ENCODE assay signal across 23 cellular contexts in the genomic region with DNA sequence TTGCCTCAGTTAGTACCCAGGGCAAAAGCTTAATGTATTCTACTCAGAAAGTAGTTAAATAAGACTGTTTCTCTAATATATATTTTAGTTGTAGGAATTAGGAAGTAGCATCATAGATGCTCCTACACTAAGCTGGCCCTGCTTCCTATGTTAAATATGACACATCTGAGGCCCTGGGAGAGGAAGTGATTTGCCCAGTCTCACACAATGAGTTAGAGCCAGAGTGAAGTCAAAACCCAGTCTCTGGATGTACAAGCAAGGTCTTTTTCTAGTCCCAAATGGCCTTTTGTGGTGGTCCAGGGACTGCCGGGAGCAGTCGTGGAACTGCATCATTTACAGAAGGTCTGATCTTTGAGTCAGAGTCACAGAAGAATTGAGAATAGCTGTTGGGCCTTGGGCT. TPM values are rescaled to one million over a fixed set of nuclear protein-coding genes. Genes with fewer than 3 reads are reported as not detected.
"Had no signal": no experiment of that assay in that cellular context is flagged by ENCODE, and none has a peak within 500 bp of the region (broad histone marks: within the 10 kb centered on the region; RNA-seq: fewer than 3 reads in every experiment).

No MANE protein-coding gene starts in this region.

- H3K27ac ChIP-seq: epithelial cell of prostate, esophagus muscularis mucosa, gastrocnemius medialis, heart right ventricle, left lung, lower lobe of right lung, neural progenitor cell, pancreas, suprapubic skin, thyroid gland, upper lobe of right lung, vagina had no signal

- H3K27me3 ChIP-seq: esophagus muscularis mucosa, gastrocnemius medialis, heart right ventricle, left lung, neural progenitor cell, pancreas, suprapubic skin, thyroid gland, upper lobe of right lung, vagina had no signal

- H3K9ac ChIP-seq: neural progenitor cell had no signal

- H3K4me2 ChIP-seq: neural progenitor cell had no signal

- FAIRE-seq: endometrium, pancreas, small intestine had no signal

- DNase-seq: cortex of kidney; effector memory CD4-positive, alpha-beta T cell; gastrocnemius medialis; heart right ventricle; islet precursor cell; left lung; lower lobe of right lung; natural killer cell; nucleus accumbens; pancreas; right cardiac atrium; stimulated activated CD4-positive, alpha-beta T cell treated with anti-CD3 and anti-CD28 coated beads, Interleukin-12 subunit alpha, Interleukin-12 subunit beta, amount 100 ng/mL, for 4 hours; stimulated activated naive CD8-positive, alpha-beta T cell treated with anti-CD3 and anti-CD28 coated beads, Interleukin-15, Interleukin-2, amounts not matched to agents 100 U/mL and 50 U/mL, for 24 hours; thyroid gland; upper lobe of right lung had no signal

- ATAC-seq: gastrocnemius medialis; heart right ventricle; left lung; lower lobe of right lung; natural killer cell; pancreas; right cardiac atrium; stimulated activated naive CD8-positive, alpha-beta T cell treated with anti-CD3 and anti-CD28 coated beads, Interleukin-15, Interleukin-2, amounts not matched to agents 100 U/mL and 50 U/mL, for 24 hours; upper lobe of right lung had no signal

- H2AFZ ChIP-seq: neural progenitor cell had no signal

- H3K4me3 ChIP-seq: esophagus muscularis mucosa, gastrocnemius medialis, heart right ventricle, left lung, lower lobe of right lung, neural progenitor cell, pancreas, suprapubic skin, thyroid gland, upper lobe of right lung, vagina had no signal

- H3K4me1 ChIP-seq: esophagus muscularis mucosa, gastrocnemius medialis, heart right ventricle, left lung, lower lobe of right lung, neural progenitor cell, pancreas, suprapubic skin, thyroid gland, upper lobe of right lung, vagina had no signal

- H3K36me3 ChIP-seq: esophagus muscularis mucosa, gastrocnemius medialis, left lung, neural progenitor cell, pancreas, thyroid gland, upper lobe of right lung, vagina had no signal

- H3K9me3 ChIP-seq: esophagus muscularis mucosa, gastrocnemius medialis, left lung, lower lobe of right lung, pancreas, suprapubic skin, thyroid gland, upper lobe of right lung, vagina had no signal

RNA-seq across cellular contexts. Expression of gene MFSD2B, which starts 49.0 kb away (rescaled TPM):
- total RNA-seq: gastrocnemius medialis, myocyte, thyroid gland, vagina had no signal
